ENCODE assay signal across 2 cellular contexts in the genomic region with DNA sequence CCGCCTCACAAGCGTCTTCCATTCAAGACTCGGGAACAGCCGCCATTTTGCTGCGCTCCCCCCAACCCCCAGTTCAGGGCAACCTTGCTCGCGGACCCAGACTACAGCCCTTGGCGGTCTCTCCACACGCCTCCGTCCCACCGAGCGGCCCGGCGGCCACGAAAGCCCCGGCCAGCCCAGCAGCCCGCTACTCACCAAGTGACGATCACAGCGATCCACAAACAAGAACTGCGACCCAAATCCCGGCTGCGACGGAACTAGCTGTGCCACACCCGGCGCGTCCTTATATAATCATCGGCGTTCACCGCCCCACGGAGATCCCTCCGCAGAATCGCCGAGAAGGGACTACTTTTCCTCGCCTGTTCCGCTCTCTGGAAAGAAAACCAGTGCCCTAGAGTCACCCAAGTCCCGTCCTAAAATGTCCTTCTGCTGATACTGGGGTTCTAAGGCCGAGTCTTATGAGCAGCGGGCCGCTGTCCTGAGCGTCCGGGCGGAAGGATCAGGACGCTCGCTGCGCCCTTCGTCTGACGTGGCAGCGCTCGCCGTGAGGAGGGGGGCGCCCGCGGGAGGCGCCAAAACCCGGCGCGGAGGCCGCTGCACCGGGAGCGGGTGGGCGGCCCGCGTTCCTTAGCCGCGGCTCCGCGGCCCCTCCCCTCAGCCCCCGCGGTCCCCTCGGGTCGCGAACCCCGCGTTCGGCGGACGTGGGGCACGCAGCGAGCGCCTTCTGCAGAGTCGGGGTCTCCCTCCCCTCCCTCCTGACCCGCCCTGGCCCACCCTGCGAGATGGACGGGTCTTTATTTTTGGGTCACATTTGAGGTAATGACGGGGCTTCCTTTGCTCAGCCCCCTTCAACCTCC.
A peak's percentile ranks its signal among the peaks of the same experiment; 100 is the strongest.
TF ChIP-seq lines count a peak whose summit lies in the region.

UBC (minus strand) TSS at position 259 of the 857 bp plus-strand sequence. CDS start 879 bp downstream, outside the sequence.

TF ChIP-seq in WTC11, 78 proteins besides CTCF, POLR2A, EP300 and RAD21 (continued from another document):
- TF ChIP-seq E2F1 (CRISPR knock-in tag; IDR thresholded peaks at IDR 0.05) (no peak), ETV6 (CRISPR knock-in tag; IDR thresholded peaks at IDR 0.05) (0 out of 2 replicates have a peak, but pooled peaks have one; percentile 12)

TF ChIP-seq in HepG2, 621 proteins besides CTCF, POLR2A, EP300 and RAD21 (continued from another document and continues in another):
- TF ChIP-seq ZNF18 (CRISPR knock-in tag; IDR thresholded peaks at IDR 0.05; ENCODE audit: insufficient replicate concordance) = peak; percentile 84
- TF ChIP-seq ZNF460 (CRISPR knock-in tag; IDR thresholded peaks at IDR 0.05; ENCODE audit: borderline replicate concordance) = peak; percentile 71; the same call in 1 of the 2 replicates
- TF ChIP-seq SMAD3 (CRISPR knock-in tag; IDR thresholded peaks at IDR 0.05) = peak; percentile 95; the same call in 1 of the 2 replicates
- TF ChIP-seq SYNCRIP (IDR thresholded peaks at IDR 0.05; ENCODE audit: insufficient read depth, low read depth, low read length) = no peak
- TF ChIP-seq MEIS2 (CRISPR knock-in tag; IDR thresholded peaks at IDR 0.05) = peak; percentile 80; the same call in 1 of the 2 replicates
- TF ChIP-seq ARHGAP35 (CRISPR knock-in tag; IDR thresholded peaks at IDR 0.05; ENCODE audit: borderline replicate concordance) = no peak; the same call in 1 of the 2 replicates
- peak; percentile 64 for TF ChIP-seq MXD3 (CRISPR knock-in tag; IDR thresholded peaks at IDR 0.05)
- TF ChIP-seq GABPB1 (CRISPR knock-in tag; IDR thresholded peaks at IDR 0.05) = peak; percentile 88
- no peak for TF ChIP-seq MTA3 (CRISPR knock-in tag; IDR thresholded peaks at IDR 0.05)
- no peak for TF ChIP-seq IKZF1 (IDR thresholded peaks at IDR 0.05)
- TF ChIP-seq ZNF841 (CRISPR knock-in tag; IDR thresholded peaks at IDR 0.05; ENCODE audit: borderline replicate concordance) = peak; percentile 94; the same call in 1 of the 2 replicates
- TF ChIP-seq TP53 (CRISPR knock-in tag; conservative IDR thresholded peaks at IDR 0.05) = 0 out of 2 replicates have a peak, but pooled peaks have one; percentile 69
- 0 out of 2 replicates have a peak, but pooled peaks have one; percentile 77 for TF ChIP-seq IRF1 (CRISPR knock-in tag; IDR thresholded peaks at IDR 0.05; ENCODE audit: low read depth)
- no peak for TF ChIP-seq NR3C1 (CRISPR knock-in tag; IDR thresholded peaks at IDR 0.05)
- TF ChIP-seq ZNF451 (CRISPR knock-in tag; IDR thresholded peaks at IDR 0.05) = peak; percentile 79; the same call in 1 of the 2 replicates
- peak; percentile 82; the same call in 1 of the 2 replicates for TF ChIP-seq FLYWCH1 (CRISPR knock-in tag; IDR thresholded peaks at IDR 0.05)
- no peak for TF ChIP-seq PCBP2 (optimal IDR thresholded peaks at IDR 0.05; ENCODE audit: low read depth, low read length, poor library complexity, severe bottlenecking)
- peak; percentile 12; the same call in 1 of the 2 replicates for TF ChIP-seq ZNF652 (CRISPR knock-in tag; IDR thresholded peaks at IDR 0.05; ENCODE audit: borderline replicate concordance, low read depth)
- TF ChIP-seq POLR2G (IDR thresholded peaks at IDR 0.05; ENCODE audit: low read depth, low read length) = peak; percentile 100
- TF ChIP-seq YEATS4 (CRISPR knock-in tag; IDR thresholded peaks at IDR 0.05; ENCODE audit: borderline replicate concordance) = peak; percentile 93
- TF ChIP-seq FOXK1 (CRISPR knock-in tag; IDR thresholded peaks at IDR 0.05; ENCODE audit: borderline replicate concordance, low read depth) = peak; percentile 88
- TF ChIP-seq HNRNPLL (IDR thresholded peaks at IDR 0.05; ENCODE audit: low read depth, low read length, poor library complexity, severe bottlenecking) = peak; percentile 78
- TF ChIP-seq, protein P1, sequence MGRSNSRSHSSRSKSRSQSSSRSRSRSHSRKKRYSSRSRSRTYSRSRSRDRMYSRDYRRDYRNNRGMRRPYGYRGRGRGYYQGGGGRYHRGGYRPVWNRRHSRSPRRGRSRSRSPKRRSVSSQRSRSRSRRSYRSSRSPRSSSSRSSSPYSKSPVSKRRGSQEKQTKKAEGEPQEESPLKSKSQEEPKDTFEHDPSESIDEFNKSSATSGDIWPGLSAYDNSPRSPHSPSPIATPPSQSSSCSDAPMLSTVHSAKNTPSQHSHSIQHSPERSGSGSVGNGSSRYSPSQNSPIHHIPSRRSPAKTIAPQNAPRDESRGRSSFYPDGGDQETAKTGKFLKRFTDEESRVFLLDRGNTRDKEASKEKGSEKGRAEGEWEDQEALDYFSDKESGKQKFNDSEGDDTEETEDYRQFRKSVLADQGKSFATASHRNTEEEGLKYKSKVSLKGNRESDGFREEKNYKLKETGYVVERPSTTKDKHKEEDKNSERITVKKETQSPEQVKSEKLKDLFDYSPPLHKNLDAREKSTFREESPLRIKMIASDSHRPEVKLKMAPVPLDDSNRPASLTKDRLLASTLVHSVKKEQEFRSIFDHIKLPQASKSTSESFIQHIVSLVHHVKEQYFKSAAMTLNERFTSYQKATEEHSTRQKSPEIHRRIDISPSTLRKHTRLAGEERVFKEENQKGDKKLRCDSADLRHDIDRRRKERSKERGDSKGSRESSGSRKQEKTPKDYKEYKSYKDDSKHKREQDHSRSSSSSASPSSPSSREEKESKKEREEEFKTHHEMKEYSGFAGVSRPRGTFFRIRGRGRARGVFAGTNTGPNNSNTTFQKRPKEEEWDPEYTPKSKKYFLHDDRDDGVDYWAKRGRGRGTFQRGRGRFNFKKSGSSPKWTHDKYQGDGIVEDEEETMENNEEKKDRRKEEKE (IDR thresholded peaks at IDR 0.05) = no peak
- peak; percentile 54; the same call in 1 of the 2 replicates for TF ChIP-seq ZNF24 (IDR thresholded peaks at IDR 0.05)
- no peak; the same call in 1 of the 2 replicates for TF ChIP-seq SIX4 (CRISPR knock-in tag; IDR thresholded peaks at IDR 0.05)
- peak; percentile 72; the same call in 1 of the 2 replicates for TF ChIP-seq ZNF275 (CRISPR knock-in tag; IDR thresholded peaks at IDR 0.05; ENCODE audit: borderline replicate concordance)
- no peak for TF ChIP-seq EHMT2 (IDR thresholded peaks at IDR 0.05; ENCODE audit: borderline replicate concordance, low read depth, low read length)
- TF ChIP-seq RNF2 (conservative IDR thresholded peaks at IDR 0.05; ENCODE audit: low read depth) = peak; percentile 83; the same call in 1 of the 2 replicates
- TF ChIP-seq SP5 (CRISPR knock-in tag; IDR thresholded peaks at IDR 0.05; ENCODE audit: borderline replicate concordance, low read depth) = peak; percentile 60
- no peak for TF ChIP-seq ZFAT (CRISPR knock-in tag; conservative IDR thresholded peaks at IDR 0.05)
- peak; percentile 75; the same call in 1 of the 2 replicates for TF ChIP-seq ZNF205 (CRISPR knock-in tag; IDR thresholded peaks at IDR 0.05)
- peak; percentile 44 for TF ChIP-seq NKX3-1 (CRISPR knock-in tag; IDR thresholded peaks at IDR 0.05)
- peak; percentile 91 for TF ChIP-seq ZNF766 (CRISPR knock-in tag; IDR thresholded peaks at IDR 0.05; ENCODE audit: borderline replicate concordance)
- peak; percentile 90 for TF ChIP-seq CBX1 (IDR thresholded peaks at IDR 0.05; ENCODE audit: low read depth)
- TF ChIP-seq MXD4 (CRISPR knock-in tag; IDR thresholded peaks at IDR 0.05) = peak; percentile 81
- TF ChIP-seq AHR (CRISPR knock-in tag; IDR thresholded peaks at IDR 0.05) = peak; percentile 81; the same call in 1 of the 2 replicates
- peak; percentile 72; the same call in 1 of the 2 replicates for TF ChIP-seq ZNF343 (CRISPR knock-in tag; IDR thresholded peaks at IDR 0.05)
- TF ChIP-seq NCOA5 (CRISPR knock-in tag; IDR thresholded peaks at IDR 0.05) = 0 out of 2 replicates have a peak, but pooled peaks have one; percentile 16
- no peak for TF ChIP-seq ZFP36 (IDR thresholded peaks at IDR 0.05; ENCODE audit: borderline replicate concordance, low read depth, low read length, partially characterized antibody)
- TF ChIP-seq JUND (CRISPR knock-in tag; IDR thresholded peaks at IDR 0.05) = peak; percentile 85
- TF ChIP-seq ZNF777 (CRISPR knock-in tag; IDR thresholded peaks at IDR 0.05) = peak; percentile 54; the same call in 1 of the 2 replicates
- peak; percentile 85 for TF ChIP-seq JDP2 (CRISPR knock-in tag; IDR thresholded peaks at IDR 0.05; ENCODE audit: borderline replicate concordance)
- TF ChIP-seq NBN (conservative IDR thresholded peaks at IDR 0.05) = no peak
- peak; percentile 65 for TF ChIP-seq ZNF768 (CRISPR knock-in tag; IDR thresholded peaks at IDR 0.05)
- TF ChIP-seq ZHX1 (CRISPR knock-in tag; IDR thresholded peaks at IDR 0.05; ENCODE audit: low read depth) = 0 out of 2 replicates have a peak, but pooled peaks have one; percentile 15
- 0 out of 2 replicates have a peak, but pooled peaks have one; percentile 33 for TF ChIP-seq PRDM4 (CRISPR knock-in tag; IDR thresholded peaks at IDR 0.05; ENCODE audit: borderline replicate concordance)
- TF ChIP-seq DR1 (CRISPR knock-in tag; IDR thresholded peaks at IDR 0.05) = peak; percentile 97
